In genomic region chr3:71580636-71581215, GRCh38 we compare ENCODE assay signal across 8 cellular contexts. TPM values are rescaled to one million over a fixed set of nuclear protein-coding genes. Genes with fewer than 3 reads are reported as not detected.
DNase-seq lines count a peak whose midpoint lies in the region; ATAC-seq, FAIRE-seq and TF ChIP-seq lines count a peak whose summit lies in the region.

No MANE protein-coding gene starts in this region.

- H3K27me3 ChIP-seq in bronchial epithelial cell (ENCODE audit: control insufficient read depth, insufficient read depth, low read length) (no peaks in the 10 kb centered on the region), mononuclear cell (ENCODE audit: insufficient read depth, low read length) (no peaks in the 10 kb centered on the region)

- DNase-seq in A549 (ENCODE audit: low read depth in 1 of 2, low spot score in 1 of 2) (no peak), HT1080 (ENCODE audit: low read depth) (peak; percentile 34), bronchial epithelial cell (ENCODE audit: low read depth) (peak; percentile 17), A172 (ENCODE audit: low spot score) (no peak), NCI-H2196 treated with DMSO at 0.1 percent for 48 hours (lab: John Stamatoyannopoulos, UW; ENCODE audit: unreplicated experiment) (no peak), H4 (ENCODE audit: low spot score) (no peak), frontal cortex (ENCODE audit: low spot score in 2 of 2) (no peak)

- no peaks in the 10 kb centered on the region for H3K36me3 ChIP-seq in bronchial epithelial cell (ENCODE audit: control insufficient read depth, insufficient read depth, low read length)

- peak overlapping the region; percentile 95 for H3K4me2 ChIP-seq in A549

- peak overlapping the region; percentile 75 for H3K4me3 ChIP-seq in A549
- peak overlapping the region; percentile 85 for H3K4me3 ChIP-seq in bronchial epithelial cell (ENCODE audit: low read depth, low read length)
- peak overlapping the region; percentile 88 for H3K4me3 ChIP-seq in mononuclear cell (ENCODE audit: low read length)

- no peak for TF ChIP-seq POLR2A in A549 (IDR thresholded peaks at IDR 0.05; ENCODE audit: low read length)

- no peak for TF ChIP-seq EP300 in A549 (IDR thresholded peaks at IDR 0.05)

- POLR2A ChIA-PET in A549 (lab: Yijun Ruan, JAX) = no interaction called here

- no peak for FAIRE-seq in A549 (lab: Jason Lieb, UNC)
- no peak for FAIRE-seq in bronchial epithelial cell (lab: Jason Lieb, UNC)
- FAIRE-seq in frontal cortex (lab: Jason Lieb, UNC) = no peak

- H3K27ac ChIP-seq in A549 = peak overlapping the region; percentile 95 to 100

- TF ChIP-seq CTCF in A549 (IDR thresholded peaks at IDR 0.05) = no peak
- TF ChIP-seq CTCF in bronchial epithelial cell (IDR thresholded peaks at IDR 0.05; ENCODE audit: insufficient read depth, low read length, severe bottlenecking) = no peak

- CTCF ChIA-PET in A549 (lab: Yijun Ruan, JAX) = interaction anchor here (0.9 kb wide), 1 partner anchor 35 kb away, joined by 3 read pairs; no protein-coding TSS in a partner anchor

- WGBS in A549 (ENCODE audit: missing lambda C conversion rate) = 64% methylated on average over 7 of the region's 7 CpGs

- ATAC-seq in A549 = no peak

- H3K9me3 ChIP-seq in A549 (no peaks in the 10 kb centered on the region), mononuclear cell (ENCODE audit: low read depth, low read length) (no peaks in the 10 kb centered on the region)

- no peak for TF ChIP-seq RAD21 in A549 (conservative IDR thresholded peaks at IDR 0.05 in 1 of 2, IDR thresholded peaks at IDR 0.05 in 1 of 2)

- H3K4me1 ChIP-seq in A549 = peaks cover 44% of the 10 kb centered on the region
- peaks cover 57% of the 10 kb centered on the region for H3K4me1 ChIP-seq in mononuclear cell (ENCODE audit: insufficient read depth, low read length)

TF ChIP-seq in A549, 52 proteins besides CTCF, POLR2A, EP300 and RAD21:
- TF ChIP-seq CBX2 (IDR thresholded peaks at IDR 0.05; ENCODE audit: borderline replicate concordance, low read depth) = no peak
- no peak for TF ChIP-seq ZSCAN20 (CRISPR knock-in tag; IDR thresholded peaks at IDR 0.05)
- TF ChIP-seq CHD2 (IDR thresholded peaks at IDR 0.05; ENCODE audit: low read length, partially characterized antibody) = no peak
- no peak for TF ChIP-seq HOXB13 (CRISPR knock-in tag; IDR thresholded peaks at IDR 0.05; ENCODE audit: low read depth)
- no peak for TF ChIP-seq SMC3 (IDR thresholded peaks at IDR 0.05)
- TF ChIP-seq HMGXB4 (CRISPR knock-in tag; IDR thresholded peaks at IDR 0.05; ENCODE audit: borderline replicate concordance) = no peak

RNA-seq across cellular contexts. Expression of gene FOXP1, which starts 2.8 kb away (rescaled TPM):
- polyA plus RNA-seq in A549 (2011; rRNA removed) (13.9 and 16.3 TPM in 2 replicates), A549 (2017; fragmentation: RNase III; extraction: RNeasy Plus Mini Kit Qiagen cat#74134 plus additional on column Dnase treatment) (9.8 to 13.5 TPM (median 12.8 TPM) in 3 replicates)
- polyA plus RNA-seq in A549 (2012; cell fraction: cytosol; rRNA removed) = 3.7 and 5.5 TPM in 2 replicates
- 5.3 and 8.9 TPM in 2 replicates for polyA plus RNA-seq in A549 (2012; cell fraction: nucleus; rRNA removed)
- 73.2 and 83.5 TPM in 2 replicates for polyA minus RNA-seq in A549 (2011; rRNA and poly(A)+ RNA removed)
- total RNA-seq in HT1080 (2014; rRNA removed; shearing (Covaris generic)) = 42.9 and 65.9 TPM in 2 replicates
- polyA plus RNA-seq in HT1080 (2015; cell fraction: cytosol; rRNA removed) = 25.6 and 27.2 TPM in 2 replicates
- 26.8 and 30.5 TPM in 2 replicates for polyA plus RNA-seq in HT1080 (2015; cell fraction: nucleus; rRNA removed)
- total RNA-seq in bronchial epithelial cell (33.2 and 33.3 TPM in 2 replicates), mononuclear cell (455 TPM), frontal cortex (118 TPM)
- 10.3 and 16.1 TPM in 2 replicates for total RNA-seq in A172 (2014; rRNA removed; shearing (Covaris generic))
- total RNA-seq in H4 (2014; rRNA removed; shearing (Covaris generic)) = 13.1 and 15.9 TPM in 2 replicates

Comparison
In these comparisons a context has a peak if more than half of its experiments do, and no peak if none do; other contexts are left out.
1. DNase-seq: peak in HT1080 (single experiment) and bronchial epithelial cell (single experiment); none in A549 (0 of 2), A172 (single experiment), NCI-H2196 treated with DMSO at 0.1 percent for 48 hours (single experiment), H4 (single experiment) and frontal cortex (0 of 2).
2. Peak in every context shown above with its lines, with median percentiles within 50 percentile points of each other: H3K4me3 ChIP-seq.